9 cellular contexts compared by ENCODE assay signal in genomic region chr7:24971333-24972165, GRCh38. TPM values are rescaled to one million over a fixed set of nuclear protein-coding genes. Genes with fewer than 3 reads are reported as not detected.
DNase-seq lines count a peak whose midpoint lies in the region; ATAC-seq and TF ChIP-seq lines count a peak whose summit lies in the region.
"Had no signal": no experiment of that assay in that cellular context is flagged by ENCODE, and none has a peak within 500 bp of the region (broad histone marks: within the 10 kb centered on the region; RNA-seq: fewer than 3 reads in every experiment).

No MANE protein-coding gene starts in this region.

- H3K4me1 Mint-ChIP-seq in Caco-2 (ENCODE audit: low read depth, unreplicated experiment) = peaks cover 47% of the 10 kb centered on the region
- H3K4me1 Mint-ChIP-seq: nephron had no signal

- H3K4me3 Mint-ChIP-seq in Caco-2 (ENCODE audit: unreplicated experiment) = no peak overlapping the region
- H3K4me3 Mint-ChIP-seq: nephron had no signal

- no peaks in the 10 kb centered on the region for H3K36me3 ChIP-seq in Caco-2 (ENCODE audit: control insufficient read depth, insufficient read depth, low read length)
- H3K36me3 ChIP-seq in HAP-1 (replicated peaks) = no peaks in the 10 kb centered on the region

- H3K4me1 ChIP-seq in Caco-2 = peaks cover 29% of the 10 kb centered on the region
- peaks cover 11% of the 10 kb centered on the region for H3K4me1 ChIP-seq in HAP-1

- no TSS peak for BruUV-seq in Caco-2 (replicated peaks; lab: Mats Ljungman, UMichigan)

- peak; percentile 24 to 53 for DNase-seq in Caco-2
- peak; percentile 75 for DNase-seq in HT-29 (ENCODE audit: low spot score)
- DNase-seq in amniotic stem cell (lab: John Stamatoyannopoulos, UW) = peak; percentile 23
- DNase-seq in myocyte (ENCODE audit: low read depth) = peak; percentile 99
- DNase-seq in MV-4-11 (lab: John Stamatoyannopoulos, UW) = no peak
- DNase-seq in C1 segment of cervical spinal cord (lab: John Stamatoyannopoulos, UW) = no peak
- DNase-seq in HAP-1 (ENCODE audit: low spot score in 2 of 2) = no peak

- POLR2A ChIA-PET in Caco-2 (lab: Charles Lee) = no interaction called here

- H3K36me3 Mint-ChIP-seq in Caco-2 (ENCODE audit: insufficient read depth, unreplicated experiment) = peaks cover 6% of the 10 kb centered on the region

- H3K4me3 ChIP-seq in Caco-2 (ENCODE audit: low read depth, low read length) (no peak overlapping the region), HAP-1 (no peak overlapping the region)

- ATAC-seq in GM18870 (IDR thresholded peaks at IDR 0.05; ENCODE audit: unreplicated experiment) = no peak

- in situ Hi-C loops in HAP-1 (cut with MboI; ENCODE audit: low sequenced_read_pairs) = no loop called here

- H3K9me3 ChIP-seq in Caco-2 = no peaks in the 10 kb centered on the region
- H3K9me3 ChIP-seq in HAP-1 = no peaks in the 10 kb centered on the region

- no peak for TF ChIP-seq CTCF in Caco-2 (IDR thresholded peaks at IDR 0.05; ENCODE audit: insufficient read depth in 1 of 2, low read depth in 1 of 2, low read length in 1 of 2, severe bottlenecking in 1 of 2, unreplicated experiment in 1 of 2)

- CTCF ChIA-PET in Caco-2 (lab: Charles Lee) = interaction anchor here (2.2 kb wide), 1 partner anchor 8 kb away, joined by 7 read pairs; the partner anchor contains the start of gene OSBPL3

- intact Hi-C loops in Caco-2 (cut with micrococcal nuclease; ENCODE audit: unreplicated experiment) = no loop called here

- peak overlapping the region; percentile 26 for H3K27ac Mint-ChIP-seq in Caco-2 (ENCODE audit: unreplicated experiment)
- H3K27ac Mint-ChIP-seq: nephron had no signal

- no peaks in the 10 kb centered on the region for H3K27me3 Mint-ChIP-seq in Caco-2 (ENCODE audit: insufficient read depth, unreplicated experiment)

- H3K27me3 ChIP-seq in Caco-2 (replicated peaks; ENCODE audit: control insufficient read depth, insufficient read depth, low read length) = no peaks in the 10 kb centered on the region
- H3K27me3 ChIP-seq in HAP-1 (ENCODE audit: low read depth) = no peaks in the 10 kb centered on the region

- no peaks in the 10 kb centered on the region for H3K9me3 Mint-ChIP-seq in Caco-2 (ENCODE audit: unreplicated experiment)
- H3K9me3 Mint-ChIP-seq: nephron had no signal

RNA-seq across cellular contexts. Expression of gene OSBPL3, which starts 8.4 kb away (rescaled TPM):
- total RNA-seq in Caco-2 (2022) (43.9 and 45.1 TPM in 2 replicates), myocyte (48.8 and 63.2 TPM in 2 replicates)
- 8.3 and 13.7 TPM in 2 replicates for total RNA-seq in HT-29 (2014; rRNA removed; shearing (Covaris generic))
- 27.8 TPM for polyA plus RNA-seq in myocyte (2012)

Comparison
In these comparisons a context has a peak if more than half of its experiments do, and no peak if none do; other contexts are left out.
1. DNase-seq: peak in Caco-2 (2 of 2), HT-29 (single experiment), amniotic stem cell (single experiment) and myocyte (single experiment); none in MV-4-11 (single experiment), C1 segment of cervical spinal cord (0 of 14) and HAP-1 (0 of 2).